ENCODE assay signal across 19 cellular contexts in genomic region chr12:127528576-127528975, GRCh38.
DNase-seq lines count a peak whose midpoint lies in the region; ATAC-seq and TF ChIP-seq lines count a peak whose summit lies in the region.
"Had no signal": no experiment of that assay in that cellular context is flagged by ENCODE, and none has a peak within 500 bp of the region (broad histone marks: within the 10 kb centered on the region; RNA-seq: fewer than 3 reads in every experiment).

No MANE protein-coding gene starts in this region.

- no peak overlapping the region for H3K4me2 ChIP-seq in mesendoderm (ENCODE audit: low read length)
- H3K4me2 ChIP-seq: BLaER1 had no signal

- no CpG with 5 or more reads among the region's 7 CpGs for WGBS in mesendoderm (ENCODE audit: extremely low coverage, insufficient coverage, low lambda C conversion rate)

- H3K56ac ChIP-seq in mesendoderm (ENCODE audit: low read length), result peak overlapping the region; percentile 61

- no peak for TF ChIP-seq CTCF in brain microvascular endothelial cell (IDR thresholded peaks at IDR 0.05; ENCODE audit: low read depth, low read length, missing control alignments)

- no peaks in the 10 kb centered on the region for H3K79me2 ChIP-seq in mesendoderm (ENCODE audit: control insufficient read depth, insufficient read depth, low read length)

- no peak overlapping the region for H4K5ac ChIP-seq in mesendoderm (ENCODE audit: low read length)

- H3K18ac ChIP-seq in mesendoderm (ENCODE audit: low read length), result no peak overlapping the region

- H3K36me3 ChIP-seq in mesendoderm (ENCODE audit: control insufficient read depth, insufficient read depth, low read length) (no peaks in the 10 kb centered on the region), brain microvascular endothelial cell (replicated peaks) (no peaks in the 10 kb centered on the region)
- H3K36me3 ChIP-seq: BLaER1, HAP-1 had no signal

- no peak overlapping the region for H4K8ac ChIP-seq in mesendoderm (ENCODE audit: low read depth, low read length)

- H2AK5ac ChIP-seq in mesendoderm (ENCODE audit: low read length), result no peak overlapping the region

- H3K27me3 ChIP-seq in mesendoderm (ENCODE audit: insufficient read depth, low read length, poor library complexity), result no peaks in the 10 kb centered on the region
- H3K27me3 ChIP-seq in brain microvascular endothelial cell (replicated peaks), result no peaks in the 10 kb centered on the region
- H3K27me3 ChIP-seq: BLaER1 had no signal

- H3K9ac ChIP-seq in mesendoderm (ENCODE audit: low read length), result peak overlapping the region; percentile 14
- H3K9ac ChIP-seq: BLaER1 had no signal

- H3K4me3 ChIP-seq in mesendoderm (ENCODE audit: low read length) (no peak overlapping the region), brain microvascular endothelial cell (ENCODE audit: low read depth, low read length) (no peak overlapping the region)
- H3K4me3 ChIP-seq: BLaER1, GM12878, HAP-1 had no signal

- in situ Hi-C loops in G401 (cut with HindIII; ENCODE audit: low sequenced_read_pairs) (no loop called here), brain microvascular endothelial cell (cut with HindIII; ENCODE audit: low pct_ligation_motif_present, low sequenced_read_pairs) (no loop called here)

- no peaks in the 10 kb centered on the region for H3K79me1 ChIP-seq in mesendoderm (ENCODE audit: low read length)

- peak overlapping the region; percentile 82 for H2BK5ac ChIP-seq in mesendoderm (ENCODE audit: low read length)

- H3K23ac ChIP-seq in mesendoderm (ENCODE audit: low read length), result no peak overlapping the region

- no peak overlapping the region for H3K4ac ChIP-seq in mesendoderm (ENCODE audit: low read depth, low read length)

- ATAC-seq in HG02870 (IDR thresholded peaks at IDR 0.05; ENCODE audit: unreplicated experiment) (no peak), GM19395 (IDR thresholded peaks at IDR 0.05; ENCODE audit: unreplicated experiment) (no peak)
- ATAC-seq: CD8-positive, alpha-beta T cell; GM12878 had no signal

- peaks cover 5% of the 10 kb centered on the region for H3K4me1 ChIP-seq in mesendoderm (ENCODE audit: control insufficient read depth, low read depth, low read length)
- H3K4me1 ChIP-seq: BLaER1, Caco-2, HAP-1 had no signal

- H2BK120ac ChIP-seq in mesendoderm (ENCODE audit: low read depth, low read length), result no peak overlapping the region

- DNase-seq in G401 (ENCODE audit: low spot score) (peak; percentile 47), cerebellar cortex (ENCODE audit: low spot score) (peak; percentile 22), mesendoderm (peak; percentile 94), brain microvascular endothelial cell (no peak)
- DNase-seq: Caco-2; CD4-positive, CD25-positive, alpha-beta regulatory T cell; CD8-positive, alpha-beta T cell; DMS153; DND-41; GDM1; GOT3; HFFc6 had no signal

- H2BK15ac ChIP-seq in mesendoderm (replicated peaks; ENCODE audit: low read depth), result no peak overlapping the region

- H3K27ac ChIP-seq in mesendoderm (ENCODE audit: low read depth, low read length) (peak overlapping the region; percentile 42), brain microvascular endothelial cell (no peak overlapping the region)
- H3K27ac ChIP-seq: 22Rv1, BLaER1, C4-2B had no signal
